21 cellular contexts compared by ENCODE assay signal in genomic region chr20:48197034-48197433, GRCh38.
"Had no signal": no experiment of that assay in that cellular context is flagged by ENCODE, and none has a peak within 500 bp of the region (broad histone marks: within the 10 kb centered on the region; RNA-seq: fewer than 3 reads in every experiment).

No MANE protein-coding gene starts in this region.

- H3K36me3 ChIP-seq: esophagus squamous epithelium, gastrocnemius medialis, lower lobe of right lung, neutrophil, ovary, right lobe of liver, tibial artery had no signal

- H3K27me3 ChIP-seq: neutrophil, ovary, right lobe of liver had no signal

- H3K9me3 ChIP-seq: esophagus squamous epithelium, gastrocnemius medialis, lower lobe of right lung, neutrophil, ovary, psoas muscle, right lobe of liver, tibial artery had no signal

- DNase-seq: activated naive CD4-positive, alpha-beta T cell; activated T-cell treated with anti-CD3 and anti-CD28 coated beads, Interleukin-2, amount 50 U/mL, for 1 hour; cerebellar nuclear complex; cortex of kidney; esophagus squamous epithelium; gastrocnemius medialis; head of caudate nucleus; hypothalamus; left cardiac atrium; lower lobe of right lung; naive thymus-derived CD8-positive, alpha-beta T cell; right lobe of liver; stimulated activated CD4-positive, alpha-beta T cell treated with anti-CD3 and anti-CD28 coated beads, Interleukin-1b, Interleukin-23, amount 100 ng/mL, for 48 hours; T-cell; tibial artery had no signal

- H3K27ac ChIP-seq: esophagus squamous epithelium, gastrocnemius medialis, lower lobe of right lung, neutrophil, ovary, psoas muscle, right lobe of liver, skin epidermis, tibial artery had no signal

- H3K4me1 ChIP-seq: gastrocnemius medialis, lower lobe of right lung, psoas muscle, right lobe of liver, tibial artery had no signal

- FAIRE-seq: astrocyte, TTC549 had no signal

- H3K4me3 ChIP-seq: esophagus squamous epithelium, gastrocnemius medialis, lower lobe of right lung, ovary, psoas muscle, right lobe of liver, skin epidermis, tibial artery had no signal
